ENCODE assay signal across 8 cellular contexts in the genomic region with DNA sequence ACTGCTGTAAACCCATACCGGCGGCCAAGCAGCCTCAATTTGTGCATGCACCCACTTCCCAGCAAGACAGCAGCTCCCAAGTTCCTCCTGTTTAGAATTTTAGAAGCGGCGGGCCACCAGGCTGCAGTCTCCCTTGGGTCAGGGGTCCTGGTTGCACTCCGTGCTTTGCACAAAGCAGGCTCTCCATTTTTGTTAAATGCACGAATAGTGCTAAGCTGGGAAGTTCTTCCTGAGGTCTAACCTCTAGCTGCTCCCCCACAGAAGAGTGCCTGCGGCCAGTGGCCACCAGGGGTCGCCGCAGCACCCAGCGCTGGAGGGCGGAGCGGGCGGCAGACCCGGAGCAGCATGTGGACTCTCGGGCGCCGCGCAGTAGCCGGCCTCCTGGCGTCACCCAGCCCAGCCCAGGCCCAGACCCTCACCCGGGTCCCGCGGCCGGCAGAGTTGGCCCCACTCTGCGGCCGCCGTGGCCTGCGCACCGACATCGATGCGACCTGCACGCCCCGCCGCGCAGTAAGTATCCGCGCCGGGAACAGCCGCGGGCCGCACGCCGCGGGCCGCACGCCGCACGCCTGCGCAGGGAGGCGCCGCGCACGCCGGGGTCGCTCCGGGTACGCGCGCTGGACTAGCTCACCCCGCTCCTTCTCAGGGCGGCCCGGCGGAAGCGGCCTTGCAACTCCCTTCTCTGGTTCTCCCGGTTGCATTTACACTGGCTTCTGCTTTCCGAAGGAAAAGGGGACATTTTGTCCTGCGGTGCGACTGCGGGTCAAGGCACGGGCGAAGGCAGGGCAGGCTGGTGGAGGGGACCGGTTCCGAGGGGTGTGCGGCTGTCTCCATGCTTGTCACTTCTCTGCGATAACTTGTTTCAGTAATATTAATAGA.
DNase-seq lines count a peak whose midpoint lies in the region; ATAC-seq and TF ChIP-seq lines count a peak whose summit lies in the region.

A gene (plus strand): TSS at position 315 of the 879 bp plus-strand sequence. CDS start 31 bp downstream, at position 346.

- CTCF ChIA-PET in AG04449 (lab: Yijun Ruan, JAX), result interaction anchor here (0.6 to 4.8 kb wide), 28 partner anchors 9 to 842 kb away, joined by 3 to 69 read pairs (median 4); no protein-coding TSS in a partner anchor

- ATAC-seq in GM18520 (IDR thresholded peaks at IDR 0.05; ENCODE audit: unreplicated experiment) (peak; percentile 94), HG03064 (IDR thresholded peaks at IDR 0.05; ENCODE audit: low read depth, unreplicated experiment) (peak; percentile 93)

- DNase-seq in AG04449 (ENCODE audit: low read depth, low spot score) (no peak), NCI-H2227 (lab: John Stamatoyannopoulos, UW; ENCODE audit: unreplicated experiment) (peak; percentile 78), choroid plexus epithelial cell (ENCODE audit: low read depth) (peak; percentile 88)
- DNase-seq in activated CD4-positive, alpha-beta T cell treated with anti-CD3 and anti-CD28 coated beads for 24 hours (ENCODE audit: low read depth in 2 of 2), result peak; percentile 73 to 80
- DNase-seq in stimulated activated CD4-positive, alpha-beta T cell treated with anti-CD3 and anti-CD28 coated beads, Interleukin-1b, Interleukin-23, amount 100 ng/mL, for 4 hours (ENCODE audit: low read depth in 2 of 2), result peak; percentile 78 to 82

- peak within 1 kb of the TSS; percentile 80 for H3K27ac ChIP-seq in layer of hippocampus (ENCODE audit: low read depth, low read length)

- POLR2A ChIA-PET in AG04449 (lab: Yijun Ruan, JAX), result interaction anchor here (0.7 to 1.4 kb wide), 5 partner anchors 22 to 349 kb away, joined by 3 to 6 read pairs (median 3); no protein-coding TSS in a partner anchor

- no peaks in the 10 kb centered on the region for H3K27me3 ChIP-seq in layer of hippocampus (ENCODE audit: control insufficient read depth, insufficient read depth, low read length)

- H3K4me3 ChIP-seq in AG04449 (ENCODE audit: low read depth, low read length), result peak within 1 kb of the TSS; percentile 89
- peak within 1 kb of the TSS; percentile 68 for H3K4me3 ChIP-seq in choroid plexus epithelial cell (ENCODE audit: low read depth, low read length)

- TF ChIP-seq CTCF in AG04449 (IDR thresholded peaks at IDR 0.05; ENCODE audit: insufficient read depth, low read length, missing control alignments) (peak; percentile 99), choroid plexus epithelial cell (conservative IDR thresholded peaks at IDR 0.05; ENCODE audit: low read depth, low read length) (peak; percentile 91)
